ENCODE assay signal across 33 cellular contexts in genomic region chr6:95404777-95405176, GRCh38.
"Had no signal": no experiment of that assay in that cellular context is flagged by ENCODE, and none has a peak within 500 bp of the region (broad histone marks: within the 10 kb centered on the region; RNA-seq: fewer than 3 reads in every experiment).

No MANE protein-coding gene starts in this region.

- H3K4me3 ChIP-seq: adrenal gland, ascending aorta, body of pancreas, breast epithelium, cardiac muscle cell, colonic mucosa had no signal

- H3K27ac ChIP-seq: adrenal gland, ascending aorta, body of pancreas, brain microvascular endothelial cell, breast epithelium, cardiac muscle cell, colonic mucosa had no signal

- DNase-seq: activated effector memory CD4-positive, alpha-beta T cell treated with anti-CD3 and anti-CD28 coated beads, Interleukin-2, amount 50 U/mL, for 16 hours; activated effector memory CD4-positive, alpha-beta T cell treated with Interleukin-2 at 50 U/mL for 16 hours; activated gamma-delta T cell; activated gamma-delta T cell treated with Interleukin-2 at 50 U/mL for 16 hours; activated naive CD4-positive, alpha-beta T cell; activated naive CD4-positive, alpha-beta T cell treated with anti-CD3 and anti-CD28 coated beads for 36 hours; activated naive CD4-positive, alpha-beta T cell treated with anti-CD3 and anti-CD28 coated beads, Interleukin-2, amount 10 ng/mL, durations not matched to agents 7 days and 5 days; activated naive CD4-positive, alpha-beta T cell treated with anti-CD3 and anti-CD28 coated beads, Interleukin-2, amount 50 U/mL, for 16 hours; activated naive CD4-positive, alpha-beta T cell treated with Interleukin-2 at 50 U/mL for 16 hours; activated naive CD8-positive, alpha-beta T cell treated with anti-CD3 and anti-CD28 coated beads for 36 hours; activated naive CD8-positive, alpha-beta T cell treated with anti-CD3 and anti-CD28 coated beads, Interleukin-2, amount 10 ng/mL, durations not matched to agents 7 days and 5 days; activated naive CD8-positive, alpha-beta T cell treated with anti-CD3 and anti-CD28 coated beads, Interleukin-2, amount 50 U/mL, for 24 hours; activated T-cell treated with anti-CD3 and anti-CD28 coated beads, Interleukin-2, amount 50 U/mL, for 48 hours; activated T-cell treated with anti-CD3 and anti-CD28 coated beads, Interleukin-2, amount 50 U/mL, for 72 hours; adrenal gland; amniotic stem cell; amygdala; anterior cingulate cortex; aorta; body of pancreas; brain microvascular endothelial cell; caudate nucleus; central memory CD4-positive, alpha-beta T cell; cerebellar nuclear complex; colonic mucosa had no signal

- H3K36me3 ChIP-seq: adrenal gland, ascending aorta, brain microvascular endothelial cell, breast epithelium, cardiac muscle cell, colonic mucosa had no signal

- ATAC-seq: activated naive CD4-positive, alpha-beta T cell treated with anti-CD3 and anti-CD28 coated beads, Interleukin-2, amount 50 U/mL, for 72 hours; activated naive CD8-positive, alpha-beta T cell treated with anti-CD3 and anti-CD28 coated beads, Interleukin-2, amount 50 U/mL, for 24 hours; activated T-cell treated with anti-CD3 and anti-CD28 coated beads, Interleukin-2, amount 50 U/mL, for 72 hours; activated T-helper 17 cell treated with anti-CD3 and anti-CD28 coated beads, Interleukin-2, amount 50 U/mL, for 72 hours; body of pancreas had no signal

- FAIRE-seq: astrocyte, bronchial epithelial cell, colon had no signal

- H3K4me1 ChIP-seq: adrenal gland, ascending aorta, body of pancreas, breast epithelium, colonic mucosa had no signal

- H3K9me3 ChIP-seq: adrenal gland, ascending aorta, body of pancreas, breast epithelium, colonic mucosa had no signal

- H3K27me3 ChIP-seq: adrenal gland, ascending aorta, body of pancreas, brain microvascular endothelial cell, breast epithelium, cardiac muscle cell, colonic mucosa had no signal
